In the genomic region with DNA sequence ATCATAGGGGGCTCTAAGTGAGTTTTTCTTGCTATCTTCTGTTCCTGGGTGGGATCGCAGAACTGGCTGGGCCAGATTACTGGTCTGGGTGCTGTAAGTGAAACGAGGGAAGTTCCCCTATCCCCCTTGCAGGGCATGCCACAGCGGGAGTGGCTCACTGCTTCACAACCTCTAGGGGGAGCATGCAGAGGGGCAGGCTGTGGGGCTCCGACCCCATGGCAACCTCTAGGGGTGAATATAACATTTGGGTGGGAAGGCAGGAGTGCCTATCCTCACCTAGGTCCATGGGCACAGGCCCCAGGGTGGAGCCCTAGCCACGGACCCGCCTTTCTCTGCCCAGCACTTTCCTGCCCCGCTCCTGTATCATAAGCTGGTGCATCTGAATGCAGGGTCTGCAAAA, we compare ENCODE assay signal across 18 cellular contexts. TPM values are rescaled to one million over a fixed set of nuclear protein-coding genes. Genes with fewer than 3 reads are reported as not detected.
A peak's percentile ranks its signal among the peaks of the same experiment; 100 is the strongest.
DNase-seq lines count a peak whose midpoint lies in the region; TF ChIP-seq lines count a peak whose summit lies in the region.
"Had no signal": no experiment of that assay in that cellular context is flagged by ENCODE, and none has a peak within 500 bp of the region (broad histone marks: within the 10 kb centered on the region; RNA-seq: fewer than 3 reads in every experiment).

No MANE protein-coding gene starts in this region.

- H3K27ac ChIP-seq in trophoblast cell (ENCODE audit: low read depth, low read length): no peak overlapping the region
- H3K27ac ChIP-seq: testis had no signal

- H3K27me3 Mint-ChIP-seq in HFFc6 (ENCODE audit: insufficient read depth): no peaks in the 10 kb centered on the region; the same call in 1 of the 2 replicates
- H3K27me3 Mint-ChIP-seq: central memory CD8-positive, alpha-beta T cell; naive thymus-derived CD8-positive, alpha-beta T cell had no signal

- peak; percentile 24 for TF ChIP-seq CTCF in HFFc6 (IDR thresholded peaks at IDR 0.05)

- H2BK120ac ChIP-seq in trophoblast cell (ENCODE audit: insufficient read depth, low read length, poor library complexity): no peak overlapping the region

- H3K23ac ChIP-seq in trophoblast cell (ENCODE audit: low read length): no peak overlapping the region

- peak overlapping the region; percentile 14 for H4K91ac ChIP-seq in trophoblast cell (ENCODE audit: low read depth, low read length)

- WGBS in trophoblast cell (ENCODE audit: extremely low coverage, insufficient coverage, insufficient read length): no CpG with 5 or more reads among the region's 7 CpGs

- H3K9me3 ChIP-seq in trophoblast cell (ENCODE audit: insufficient read depth, low read depth, low read length): no peaks in the 10 kb centered on the region
- H3K9me3 ChIP-seq: testis had no signal

- H2AK5ac ChIP-seq in trophoblast cell (ENCODE audit: low read length): no peak overlapping the region

- no peaks in the 10 kb centered on the region for H3K9me3 Mint-ChIP-seq in HFFc6
- H3K9me3 Mint-ChIP-seq: central memory CD8-positive, alpha-beta T cell; T-helper 2 cell treated with Interferon-gamma antibody and Interleukin-4, amounts not matched to agents 5 μg/mL and 100 μg/mL, for 36 hours had no signal

- H3K36me3 Mint-ChIP-seq in HFFc6 (ENCODE audit: low read depth): no peaks in the 10 kb centered on the region

- H3K27ac Mint-ChIP-seq in HFFc6: no peak overlapping the region
- H3K27ac Mint-ChIP-seq: T-helper 2 cell treated with Interferon-gamma antibody and Interleukin-4, amounts not matched to agents 5 μg/mL and 100 μg/mL, for 36 hours had no signal

- no peak overlapping the region for H3K4ac ChIP-seq in trophoblast cell (ENCODE audit: low read depth, low read length)

- no peak overlapping the region for H3K4me3 ChIP-seq in trophoblast cell (ENCODE audit: low read depth, low read length)
- H3K4me3 ChIP-seq: lung, testis had no signal

- no peak overlapping the region for H4K12ac ChIP-seq in trophoblast cell (ENCODE audit: low read depth, low read length)

- H3K36me3 ChIP-seq in trophoblast cell (ENCODE audit: control insufficient read depth in 1 of 2, insufficient read depth in 2 of 2, low read length in 2 of 2): peaks cover 0 to under 1% of the 10 kb centered on the region in 2 experiments

- no peaks in the 10 kb centered on the region for H3K27me3 ChIP-seq in trophoblast cell (ENCODE audit: insufficient read depth, low read length)
- H3K27me3 ChIP-seq: testis had no signal

- H3K18ac ChIP-seq in trophoblast cell (ENCODE audit: low read length): no peak overlapping the region

- no peak overlapping the region for H3K9ac ChIP-seq in trophoblast cell (ENCODE audit: low read length)

- H3K4me1 Mint-ChIP-seq in HFFc6 (ENCODE audit: low read depth): peaks cover 36% of the 10 kb centered on the region

- peaks cover 8% of the 10 kb centered on the region for H3K79me1 ChIP-seq in trophoblast cell (ENCODE audit: low read length)

- no peak overlapping the region for H3K14ac ChIP-seq in trophoblast cell (ENCODE audit: low read length)

- DNase-seq in activated CD4-positive, alpha-beta T cell treated with anti-CD3 and anti-CD28 coated beads for 48 hours: peak; percentile 7
- no peak for DNase-seq in activated CD4-positive, alpha-beta T cell treated with anti-CD3 and anti-CD28 coated beads, Interleukin-2, amount 50 U/mL, for 1 hour
- no peak for DNase-seq in HFFc6
- peak; percentile 38 for DNase-seq in SIG-M5 treated with dmso at 0.1 percent for 504 hours (lab: John Stamatoyannopoulos, UW; ENCODE audit: unreplicated experiment)
- DNase-seq in trophoblast cell: no peak
- no peak for DNase-seq in NCI-H1092 treated with DMSO at 0.1 percent for 48 hours (lab: John Stamatoyannopoulos, UW)
- DNase-seq in KG1 (lab: John Stamatoyannopoulos, UW): no peak
- DNase-seq in NCI-H1694 treated with DMSO at 0.1 percent for 48 hours (lab: John Stamatoyannopoulos, UW): no peak
- DNase-seq: ACHN; foreskin melanocyte; naive thymus-derived CD8-positive, alpha-beta T cell; NCI-H1694; NCI-H69; Right ventricle myocardium superior; testis had no signal

- no peak overlapping the region for H2BK12ac ChIP-seq in trophoblast cell (ENCODE audit: low read length)

- no peaks in the 10 kb centered on the region for H3K4me1 ChIP-seq in trophoblast cell (ENCODE audit: control insufficient read depth in 1 of 2, insufficient read depth in 2 of 2, low read length in 2 of 2)
- H3K4me1 ChIP-seq: testis had no signal

- no peak overlapping the region for H2AFZ ChIP-seq in trophoblast cell (ENCODE audit: insufficient read depth, low read length, poor library complexity)

- no peak overlapping the region for H3K4me3 Mint-ChIP-seq in HFFc6
- H3K4me3 Mint-ChIP-seq: central memory CD8-positive, alpha-beta T cell; naive thymus-derived CD8-positive, alpha-beta T cell; T-helper 2 cell treated with Interferon-gamma antibody and Interleukin-4, amounts not matched to agents 5 μg/mL and 100 μg/mL, for 36 hours had no signal

- no peak overlapping the region for H3K4me2 ChIP-seq in trophoblast cell (ENCODE audit: low read length)

- no peak overlapping the region for H4K8ac ChIP-seq in trophoblast cell (ENCODE audit: low read depth, low read length)

- H2BK5ac ChIP-seq in trophoblast cell (ENCODE audit: low read depth, low read length, poor library complexity): no peak overlapping the region

- peaks cover 4% of the 10 kb centered on the region for H3K79me2 ChIP-seq in trophoblast cell (ENCODE audit: control insufficient read depth, insufficient read depth, low read length, poor library complexity)

RNA-seq across cellular contexts. Expression of gene RRAGB, which starts 1.7 kb away (rescaled TPM):
- 10 to 100 TPM; 10.9 to 17.2 (median 12.7) TPM for total RNA-seq in HFFc6 (2021; fragmentation: NEBNext Ultra II Directional; extraction: Animal tissue kit (Norgen Biotek cat#: 25700))
- 15.7 and 18.6 TPM in 2 replicates for polyA plus RNA-seq in trophoblast cell (2013)

Comparison
In these comparisons a context has a peak if more than half of its experiments do, and no peak if none do; other contexts are left out.
1. DNase-seq: peak in activated CD4-positive, alpha-beta T cell treated with anti-CD3 and anti-CD28 coated beads for 48 hours (single experiment) and SIG-M5 treated with dmso at 0.1 percent for 504 hours (single experiment); none in activated CD4-positive, alpha-beta T cell treated with anti-CD3 and anti-CD28 coated beads, Interleukin-2, amount 50 U/mL, for 1 hour (single experiment), HFFc6 (single experiment), trophoblast cell (0 of 2), NCI-H1092 treated with DMSO at 0.1 percent for 48 hours (single experiment), KG1 (single experiment) and NCI-H1694 treated with DMSO at 0.1 percent for 48 hours (single experiment).